Comparison of ENCODE assay signal across 9 cellular contexts in genomic region chr5:141701341-141702119, GRCh38. TPM values are rescaled to one million over a fixed set of nuclear protein-coding genes. Genes with fewer than 3 reads are reported as not detected.
A peak's percentile ranks its signal among the peaks of the same experiment; 100 is the strongest.
DNase-seq lines count a peak whose midpoint lies in the region; ATAC-seq, FAIRE-seq and TF ChIP-seq lines count a peak whose summit lies in the region.
"Had no signal": no experiment of that assay in that cellular context is flagged by ENCODE, and none has a peak within 500 bp of the region (broad histone marks: within the 10 kb centered on the region; RNA-seq: fewer than 3 reads in every experiment).

No MANE protein-coding gene starts in this region.

- SMC1A ChIA-PET in GM12878 (lab: Charles Lee; ENCODE audit: uncharacterized antibody, unreplicated experiment), result interaction anchor here (0.8 to 4.1 kb wide), 7 partner anchors 9 to 269 kb away, joined by 3 to 22 read pairs (median 5); partner anchors contain the start of gene PCDH1

- FAIRE-seq in GM12878 (lab: Jason Lieb, UNC), result peak; percentile 72
- FAIRE-seq: endometrium had no signal

- H3K27me3 ChIP-seq in GM12878 (replicated peaks in 1 of 2; ENCODE audit: control insufficient read depth in 2 of 2, insufficient read depth in 2 of 2, low read length in 1 of 2), result peaks cover 5 to 13% of the 10 kb centered on the region in 2 experiments; a peak in 3 of 4 replicates

- intact Hi-C loops in GM12878 (cut with micrococcal nuclease; ENCODE audit: unreplicated experiment), result loop anchor here (1.0 kb wide), 1 partner anchor 178 kb away; no protein-coding TSS in a partner anchor

- no peak overlapping the region for H3K9ac ChIP-seq in GM12878 (ENCODE audit: control insufficient read depth, insufficient read depth, low read length)

- no peaks in the 10 kb centered on the region for H4K20me1 ChIP-seq in GM12878 (ENCODE audit: control insufficient read depth, insufficient read depth)

- no peak overlapping the region for H3K27ac Mint-ChIP-seq in activated T-cell treated with anti-CD3 and anti-CD28 coated beads, Interleukin-2, amount 50 U/mL, for 24 hours

- H3K36me3 Mint-ChIP-seq in activated T-cell treated with anti-CD3 and anti-CD28 coated beads, Interleukin-2, amount 50 U/mL, for 24 hours (ENCODE audit: low read depth), result no peaks in the 10 kb centered on the region

- no peak overlapping the region for H2AFZ ChIP-seq in GM12878 (ENCODE audit: control insufficient read depth, low read depth, low read length)

- WGBS in GM12878 (ENCODE audit: insufficient coverage, insufficient replicate concordance, low lambda C conversion rate, missing lambda C conversion rate), result 29% methylated on average over 16 of the region's 16 CpGs

- H3K9me3 Mint-ChIP-seq in activated T-cell treated with anti-CD3 and anti-CD28 coated beads, Interleukin-2, amount 50 U/mL, for 24 hours, result no peaks in the 10 kb centered on the region

- H3K4me3 Mint-ChIP-seq in activated T-cell treated with anti-CD3 and anti-CD28 coated beads, Interleukin-2, amount 50 U/mL, for 24 hours, result peak overlapping the region; percentile 74

- no peak for TF ChIP-seq CTCF in GM12878 (IDR thresholded peaks at IDR 0.05 in 2 of 3, conservative IDR thresholded peaks at IDR 0.05 in 1 of 3; ENCODE audit: control insufficient read depth in 2 of 3, extremely low read depth in 1 of 3, insufficient read depth in 1 of 3, low read depth in 3 of 3, low read length in 3 of 3)

- no peaks in the 10 kb centered on the region for H3K36me3 ChIP-seq in GM12878 (ENCODE audit: control insufficient read depth in 2 of 2, insufficient read depth in 2 of 2, low read length in 1 of 2)

- BruUV-seq in GM12878 (replicated peaks; lab: Mats Ljungman, UMichigan), result no TSS peak

- DNase-seq in activated T-cell treated with anti-CD3 and anti-CD28 coated beads, Interleukin-2, amount 50 U/mL, for 24 hours, result no peak
- DNase-seq in activated T-cell treated with anti-CD3 and anti-CD28 coated beads, Interleukin-2, amount 50 U/mL, for 1 hour, result no peak
- DNase-seq in GM12878 (ENCODE audit: low read depth, low spot score), result peak; percentile 17
- peak; percentile 28 for DNase-seq in stimulated activated CD8-positive, alpha-beta memory T cell treated with anti-CD3 and anti-CD28 coated beads, Interleukin-4, amount 100 ng/mL, for 48 hours
- no peak for DNase-seq in NCI-H1694 treated with DMSO at 0.1 percent for 48 hours (lab: John Stamatoyannopoulos, UW)

- TF ChIP-seq EP300 in GM12878 (IDR thresholded peaks at IDR 0.05; ENCODE audit: borderline replicate concordance in 1 of 2, control insufficient read depth in 1 of 2, low read depth in 2 of 2, low read length in 2 of 2), result no peak

- ATAC-seq in HG02981 (IDR thresholded peaks at IDR 0.05; ENCODE audit: unreplicated experiment) (peak; percentile 50), GM12878 (peak; percentile 81), GM19328 (IDR thresholded peaks at IDR 0.05; ENCODE audit: unreplicated experiment) (no peak), GM18505 (IDR thresholded peaks at IDR 0.05; ENCODE audit: unreplicated experiment) (no peak)

- H3K4me3 ChIP-seq in GM12878, result peak overlapping the region; percentile 50; the same call in 1 of the 2 replicates

- POLR2A ChIA-PET in GM12878 (lab: Charles Lee), result interaction anchor here (1.8 kb wide), 1 partner anchor 178 kb away, joined by 4 read pairs; no protein-coding TSS in a partner anchor

- RAD21 ChIA-PET in GM12878 (lab: Charles Lee; ENCODE audit: unreplicated experiment), result interaction anchor here (0.6 to 4.1 kb wide), 9 partner anchors 9 to 277 kb away, joined by 3 to 25 read pairs (median 5); partner anchors contain the start of genes DELE1 and PCDH1

- H3K4me1 Mint-ChIP-seq in activated T-cell treated with anti-CD3 and anti-CD28 coated beads, Interleukin-2, amount 50 U/mL, for 24 hours (ENCODE audit: low read depth), result peaks cover 21% of the 10 kb centered on the region

- TF ChIP-seq RAD21 in GM12878 (IDR thresholded peaks at IDR 0.05; ENCODE audit: insufficient read depth, low read depth, low read length), result no peak

- CTCF ChIA-PET in GM12878 (lab: Yijun Ruan, JAX), result interaction anchor here (0.6 to 5.7 kb wide), 26 partner anchors 9 to 441 kb away, joined by 3 to 83 read pairs (median 4); partner anchors contain the start of genes DELE1, PCDH1 and PCDH12

- peaks cover 44% of the 10 kb centered on the region for H3K27me3 Mint-ChIP-seq in activated T-cell treated with anti-CD3 and anti-CD28 coated beads, Interleukin-2, amount 50 U/mL, for 24 hours

- peak overlapping the region; percentile 94 for H3K4me2 ChIP-seq in GM12878 (ENCODE audit: control insufficient read depth, insufficient read depth)

- TF ChIP-seq POLR2A in GM12878 (IDR thresholded peaks at IDR 0.05; ENCODE audit: low read depth, low read length) (no peak), GM18505 (IDR thresholded peaks at IDR 0.05; ENCODE audit: borderline replicate concordance, extremely low read depth, insufficient read depth, insufficient read length) (no peak)

- no peaks in the 10 kb centered on the region for H3K79me2 ChIP-seq in GM12878 (ENCODE audit: control insufficient read depth, insufficient read depth, low read length)

- in situ Hi-C loops in GM12878 (cut with MboI), result no loop called here

- H3K9me3 ChIP-seq in GM12878 (replicated peaks; ENCODE audit: control insufficient read depth, insufficient read depth, low read length), result no peaks in the 10 kb centered on the region

- no peak overlapping the region for H3K27ac ChIP-seq in GM12878 (ENCODE audit: control insufficient read depth, insufficient read depth)

- H3K4me1 ChIP-seq in GM12878 (ENCODE audit: control insufficient read depth, insufficient read depth, low read length), result peaks cover 12% of the 10 kb centered on the region

TF ChIP-seq in GM12878, 131 proteins besides CTCF, POLR2A, EP300 and RAD21 (continues in another document):
- TF ChIP-seq, protein P1, sequence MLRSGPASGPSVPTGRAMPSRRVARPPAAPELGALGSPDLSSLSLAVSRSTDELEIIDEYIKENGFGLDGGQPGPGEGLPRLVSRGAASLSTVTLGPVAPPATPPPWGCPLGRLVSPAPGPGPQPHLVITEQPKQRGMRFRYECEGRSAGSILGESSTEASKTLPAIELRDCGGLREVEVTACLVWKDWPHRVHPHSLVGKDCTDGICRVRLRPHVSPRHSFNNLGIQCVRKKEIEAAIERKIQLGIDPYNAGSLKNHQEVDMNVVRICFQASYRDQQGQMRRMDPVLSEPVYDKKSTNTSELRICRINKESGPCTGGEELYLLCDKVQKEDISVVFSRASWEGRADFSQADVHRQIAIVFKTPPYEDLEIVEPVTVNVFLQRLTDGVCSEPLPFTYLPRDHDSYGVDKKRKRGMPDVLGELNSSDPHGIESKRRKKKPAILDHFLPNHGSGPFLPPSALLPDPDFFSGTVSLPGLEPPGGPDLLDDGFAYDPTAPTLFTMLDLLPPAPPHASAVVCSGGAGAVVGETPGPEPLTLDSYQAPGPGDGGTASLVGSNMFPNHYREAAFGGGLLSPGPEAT (IDR thresholded peaks at IDR 0.05; ENCODE audit: low read depth), result no peak
- TF ChIP-seq, protein P2, sequence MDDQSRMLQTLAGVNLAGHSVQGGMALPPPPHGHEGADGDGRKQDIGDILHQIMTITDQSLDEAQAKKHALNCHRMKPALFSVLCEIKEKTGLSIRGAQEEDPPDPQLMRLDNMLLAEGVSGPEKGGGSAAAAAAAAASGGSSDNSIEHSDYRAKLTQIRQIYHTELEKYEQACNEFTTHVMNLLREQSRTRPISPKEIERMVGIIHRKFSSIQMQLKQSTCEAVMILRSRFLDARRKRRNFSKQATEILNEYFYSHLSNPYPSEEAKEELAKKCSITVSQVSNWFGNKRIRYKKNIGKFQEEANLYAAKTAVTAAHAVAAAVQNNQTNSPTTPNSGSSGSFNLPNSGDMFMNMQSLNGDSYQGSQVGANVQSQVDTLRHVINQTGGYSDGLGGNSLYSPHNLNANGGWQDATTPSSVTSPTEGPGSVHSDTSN (IDR thresholded peaks at IDR 0.05; ENCODE audit: insufficient replicate concordance, low read depth, low read length), result no peak
- no peak for TF ChIP-seq SREBF2 (IDR thresholded peaks at IDR 0.05; ENCODE audit: low read length)

RNA-seq across cellular contexts. Expression of gene ARAP3, which starts 19.5 kb away (rescaled TPM):
- not detected in 2 replicates for total RNA-seq in GM12878 (2013; cell fraction: nucleolus; rRNA removed)
- total RNA-seq in GM12878 (2014; rRNA removed), result 0.05 TPM in 1 of 2 replicates, not detected in the other
- not detected in 2 replicates for total RNA-seq in GM12878 (2014; rRNA removed; fragmentation: Illumina TruSeq; extraction: Trizol)
- total RNA-seq in GM12878 (2021), result 0.08 TPM in 2 replicates
- polyA plus RNA-seq in GM12878 (2011; ENCODE audit: low read depth), result not detected
- not detected in 2 replicates for polyA plus RNA-seq in GM12878 (2011; rRNA removed)
- polyA plus RNA-seq in GM12878 (2011; cell fraction: cytosol; rRNA removed), result not detected in 2 replicates
- polyA plus RNA-seq in GM12878 (2011; cell fraction: nucleus; rRNA removed), result 0.03 TPM in 1 of 2 replicates, not detected in the other
- 0.04 TPM in 1 of 2 replicates, not detected in the other for polyA plus RNA-seq in GM12878 (2012)
- 0.01 and 0.05 TPM in 2 replicates for polyA plus RNA-seq in GM12878 (2014; fragmentation: Illumina TruSeq; extraction: Trizol)
- polyA plus RNA-seq in GM12878 (2014; fragmentation: Nextera tagmentation; extraction: Ambion mirVana), result not detected
- polyA plus RNA-seq in GM12878 (2014; rRNA removed), result not detected in 2 replicates
- polyA plus RNA-seq in GM12878 (2016; fragmentation: Nextera tagmentation; extraction: Ambion mirVana), result not detected
- polyA minus RNA-seq in GM12878 (2011; rRNA and poly(A)+ RNA removed), result 0.29 TPM in 1 of 2 replicates, not detected in the other
- polyA minus RNA-seq in GM12878 (2011; cell fraction: cytosol; rRNA and poly(A)+ RNA removed), result not detected in 2 replicates
- polyA minus RNA-seq in GM12878 (2011; cell fraction: nucleus; rRNA and poly(A)+ RNA removed), result not detected in 2 replicates

RNA-seq across cellular contexts. Expression of gene FCHSD1, which starts 50.3 kb away (rescaled TPM):
- 61.9 and 72.1 TPM in 2 replicates for total RNA-seq in GM12878 (2013; cell fraction: nucleolus; rRNA removed)
- total RNA-seq in GM12878 (2014; rRNA removed) (13.1 and 18.0 TPM in 2 replicates), GM12878 (2014; rRNA removed; fragmentation: Illumina TruSeq; extraction: Trizol) (7.7 and 8.1 TPM in 2 replicates), GM12878 (2021) (20.6 and 21.3 TPM in 2 replicates)
- 15.7 TPM for polyA plus RNA-seq in GM12878 (2011; ENCODE audit: low read depth)
- polyA plus RNA-seq in GM12878 (2011; rRNA removed) (16.6 and 21.9 TPM in 2 replicates), GM12878 (2014; fragmentation: Illumina TruSeq; extraction: Trizol) (3.2 and 8.9 TPM in 2 replicates), GM12878 (2014; fragmentation: Nextera tagmentation; extraction: Ambion mirVana) (1 to 10 TPM in 1 of 2 experiments, under 1 TPM in 1; 0.97 to 1.0 TPM), GM12878 (2014; rRNA removed) (19.1 and 22.8 TPM in 2 replicates), GM12878 (2016; fragmentation: Nextera tagmentation; extraction: Ambion mirVana) (10 to 100 TPM in 1 of 2 experiments, 1 to 10 TPM in 1; 9.9 to 11.5 TPM)
- 13.3 and 17.5 TPM in 2 replicates for polyA plus RNA-seq in GM12878 (2011; cell fraction: cytosol; rRNA removed)
- 231 and 272 TPM in 2 replicates for polyA plus RNA-seq in GM12878 (2011; cell fraction: nucleus; rRNA removed)
- 26.0 and 30.3 TPM in 2 replicates for polyA plus RNA-seq in GM12878 (2012)
- 13.6 and 15.4 TPM in 2 replicates for polyA minus RNA-seq in GM12878 (2011; rRNA and poly(A)+ RNA removed)
- 4.1 and 5.5 TPM in 2 replicates for polyA minus RNA-seq in GM12878 (2011; cell fraction: cytosol; rRNA and poly(A)+ RNA removed)
- polyA minus RNA-seq in GM12878 (2011; cell fraction: nucleus; rRNA and poly(A)+ RNA removed), result 37.4 and 42.8 TPM in 2 replicates

Comparison
In these comparisons a context has a peak if more than half of its experiments do, and no peak if none do; other contexts are left out.
1. DNase-seq: peak in GM12878 (single experiment) and stimulated activated CD8-positive, alpha-beta memory T cell treated with anti-CD3 and anti-CD28 coated beads, Interleukin-4, amount 100 ng/mL, for 48 hours (single experiment); none in activated T-cell treated with anti-CD3 and anti-CD28 coated beads, Interleukin-2, amount 50 U/mL, for 24 hours (single experiment), activated T-cell treated with anti-CD3 and anti-CD28 coated beads, Interleukin-2, amount 50 U/mL, for 1 hour (single experiment) and NCI-H1694 treated with DMSO at 0.1 percent for 48 hours (single experiment).
2. ATAC-seq: peak in HG02981 (single experiment) and GM12878 (single experiment); none in GM19328 (single experiment) and GM18505 (single experiment).